Comparison of ENCODE assay signal across 14 cellular contexts in genomic region chr4:182642831-182643230, GRCh38.
DNase-seq lines count a peak whose midpoint lies in the region; ATAC-seq, FAIRE-seq and TF ChIP-seq lines count a peak whose summit lies in the region.
"Had no signal": no experiment of that assay in that cellular context is flagged by ENCODE, and none has a peak within 500 bp of the region (broad histone marks: within the 10 kb centered on the region; RNA-seq: fewer than 3 reads in every experiment).

No MANE protein-coding gene starts in this region.

- no peaks in the 10 kb centered on the region for H3K27me3 Mint-ChIP-seq in activated naive CD4-positive, alpha-beta T cell treated with anti-CD3 and anti-CD28 coated beads, Interleukin-2, amount 10 ng/mL, durations not matched to agents 7 days and 5 days
- H3K27me3 Mint-ChIP-seq: stimulated activated naive B cell treated with anti-CD40 and anti-IgM and Interleukin-4, amounts not matched to agents 10 μg/mL and 1 μg/mL and 100 μg/mL, for 72 hours had no signal

- no peak for TF ChIP-seq EP300 in A549 (IDR thresholded peaks at IDR 0.05)

- TF ChIP-seq CTCF in A549 (IDR thresholded peaks at IDR 0.05): no peak

- no peaks in the 10 kb centered on the region for H3K36me3 Mint-ChIP-seq in activated naive CD4-positive, alpha-beta T cell treated with anti-CD3 and anti-CD28 coated beads, Interleukin-2, amount 10 ng/mL, durations not matched to agents 7 days and 5 days
- H3K36me3 Mint-ChIP-seq in activated naive CD4-positive, alpha-beta T cell treated with anti-CD3 and anti-CD28 coated beads, Interleukin-2, amount 50 U/mL, for 72 hours: no peaks in the 10 kb centered on the region
- H3K36me3 Mint-ChIP-seq: stimulated activated naive B cell treated with anti-CD40 and anti-IgM and Interleukin-4, amounts not matched to agents 10 μg/mL and 1 μg/mL and 100 μg/mL, for 72 hours had no signal

- H3K4me3 ChIP-seq in A549: no peak overlapping the region
- H3K4me3 ChIP-seq: heart right ventricle, K562 had no signal

- no peaks in the 10 kb centered on the region for H3K4me1 ChIP-seq in A549

- H3K27ac Mint-ChIP-seq in activated naive CD4-positive, alpha-beta T cell treated with anti-CD3 and anti-CD28 coated beads, Interleukin-2, amount 10 ng/mL, durations not matched to agents 7 days and 5 days: no peak overlapping the region
- H3K27ac Mint-ChIP-seq in activated naive CD4-positive, alpha-beta T cell treated with anti-CD3 and anti-CD28 coated beads, Interleukin-2, amount 50 U/mL, for 72 hours: no peak overlapping the region
- H3K27ac Mint-ChIP-seq: CD4-positive, alpha-beta T cell; stimulated activated naive B cell treated with anti-CD40 and anti-IgM and Interleukin-4, amounts not matched to agents 10 μg/mL and 1 μg/mL and 100 μg/mL, for 72 hours had no signal

- no peak overlapping the region for H3K4me3 Mint-ChIP-seq in activated naive CD4-positive, alpha-beta T cell treated with anti-CD3 and anti-CD28 coated beads, Interleukin-2, amount 10 ng/mL, durations not matched to agents 7 days and 5 days
- H3K4me3 Mint-ChIP-seq: CD4-positive, alpha-beta T cell; stimulated activated naive B cell treated with anti-CD40 and anti-IgM and Interleukin-4, amounts not matched to agents 10 μg/mL and 1 μg/mL and 100 μg/mL, for 72 hours had no signal

- no peak for ATAC-seq in A549
- peak; percentile 75 for ATAC-seq in GM18909 (IDR thresholded peaks at IDR 0.05; ENCODE audit: poor library complexity, unreplicated experiment)
- no peak for ATAC-seq in activated naive CD4-positive, alpha-beta T cell treated with anti-CD3 and anti-CD28 coated beads, Interleukin-2, amount 50 U/mL, for 72 hours
- ATAC-seq: heart right ventricle, K562 had no signal

- H3K27ac ChIP-seq in A549: no peak overlapping the region

- DNase-seq in A549 (ENCODE audit: low read depth in 1 of 2, low spot score in 1 of 2) (peak; percentile 0), HTR-8/SVneo (ENCODE audit: insufficient read length, low spot score) (peak; percentile 41), dermis microvascular lymphatic vessel endothelial cell (ENCODE audit: low read depth in 2 of 2) (peak; percentile 53 to 66), NCI-H524 treated with DMSO at 0.1 percent for 48 hours (lab: John Stamatoyannopoulos, UW) (no peak)
- DNase-seq in activated naive CD4-positive, alpha-beta T cell treated with anti-CD3 and anti-CD28 coated beads, Interleukin-2, amount 10 ng/mL, durations not matched to agents 7 days and 5 days: no peak
- DNase-seq in activated naive CD4-positive, alpha-beta T cell treated with anti-CD3 and anti-CD28 coated beads, Interleukin-2, amount 50 U/mL, for 72 hours (ENCODE audit: low spot score in 2 of 2): no peak
- DNase-seq in activated CD4-positive, CD25-positive, alpha-beta regulatory T cell treated with anti-CD3 and anti-CD28 coated beads, Interleukin-2, amount 50 U/mL, for 72 hours: no peak
- DNase-seq: activated effector memory CD4-positive, alpha-beta T cell treated with anti-CD3 and anti-CD28 coated beads, Interleukin-2, amount 50 U/mL, for 16 hours; CD4-positive, alpha-beta T cell; heart right ventricle; posterior cingulate gyrus; stimulated activated naive B cell treated with anti-CD40 and anti-IgM and Interleukin-4, amounts not matched to agents 10 μg/mL and 1 μg/mL and 100 μg/mL, for 72 hours had no signal

- no peak for FAIRE-seq in A549 (lab: Jason Lieb, UNC)
- no peak for FAIRE-seq in HTR-8/SVneo (lab: Jason Lieb, UNC)
- FAIRE-seq: K562 had no signal

- 0 out of 3 replicates have a peak overlapping the region, but pooled peaks have one; percentile 12 for H3K4me2 ChIP-seq in A549

- no peak for TF ChIP-seq RAD21 in A549 (conservative IDR thresholded peaks at IDR 0.05 in 1 of 2, IDR thresholded peaks at IDR 0.05 in 1 of 2)

- no peaks in the 10 kb centered on the region for H3K9me3 ChIP-seq in A549

- CTCF ChIA-PET in A549 (lab: Yijun Ruan, JAX): interaction anchor here (0.8 kb wide), 1 partner anchor 9 kb away, joined by 3 read pairs; no protein-coding TSS in a partner anchor
- CTCF ChIA-PET in activated naive CD4-positive, alpha-beta T cell treated with anti-CD3 and anti-CD28 coated beads, Interleukin-2, amount 10 ng/mL, durations not matched to agents 7 days and 5 days (lab: Charles Lee): no interaction called here

- H3K9me3 Mint-ChIP-seq in activated naive CD4-positive, alpha-beta T cell treated with anti-CD3 and anti-CD28 coated beads, Interleukin-2, amount 10 ng/mL, durations not matched to agents 7 days and 5 days: no peaks in the 10 kb centered on the region
- peaks cover 3 to 12% of the 10 kb centered on the region in 2 donors for H3K9me3 Mint-ChIP-seq in activated naive CD4-positive, alpha-beta T cell treated with anti-CD3 and anti-CD28 coated beads, Interleukin-2, amount 50 U/mL, for 72 hours

- POLR2A ChIA-PET in A549 (lab: Yijun Ruan, JAX): no interaction called here

- 28% methylated on average over 2 of the region's 2 CpGs for WGBS in A549 (ENCODE audit: missing lambda C conversion rate)

- no peak for TF ChIP-seq POLR2A in A549 (IDR thresholded peaks at IDR 0.05; ENCODE audit: low read length)

- H3K4me1 Mint-ChIP-seq in activated naive CD4-positive, alpha-beta T cell treated with anti-CD3 and anti-CD28 coated beads, Interleukin-2, amount 10 ng/mL, durations not matched to agents 7 days and 5 days: no peaks in the 10 kb centered on the region
- H3K4me1 Mint-ChIP-seq: stimulated activated naive B cell treated with anti-CD40 and anti-IgM and Interleukin-4, amounts not matched to agents 10 μg/mL and 1 μg/mL and 100 μg/mL, for 72 hours had no signal

TF ChIP-seq in A549, 52 proteins besides CTCF, POLR2A, EP300 and RAD21:
- no peak for TF ChIP-seq SREBF2 (IDR thresholded peaks at IDR 0.05)
TF ChIP-seq in A549: peak in this region for 0.

Comparison
In these comparisons a context has a peak if more than half of its experiments do, and no peak if none do; other contexts are left out.
1. DNase-seq: peak in A549 (2 of 2), HTR-8/SVneo (single experiment) and dermis microvascular lymphatic vessel endothelial cell (2 of 2); none in activated naive CD4-positive, alpha-beta T cell treated with anti-CD3 and anti-CD28 coated beads, Interleukin-2, amount 10 ng/mL, durations not matched to agents 7 days and 5 days (single experiment), NCI-H524 treated with DMSO at 0.1 percent for 48 hours (single experiment), activated naive CD4-positive, alpha-beta T cell treated with anti-CD3 and anti-CD28 coated beads, Interleukin-2, amount 50 U/mL, for 72 hours (0 of 2) and activated CD4-positive, CD25-positive, alpha-beta regulatory T cell treated with anti-CD3 and anti-CD28 coated beads, Interleukin-2, amount 50 U/mL, for 72 hours (single experiment).